ENCODE assay signal across 1 cellular context in genomic region chr18:49757513-49758262, GRCh38.
TF ChIP-seq lines count a peak whose summit lies in the region.

No MANE protein-coding gene starts in this region.

TF ChIP-seq in GM23338, 12 proteins besides CTCF, POLR2A, EP300 and RAD21 (continued from another document):
- TF ChIP-seq STAT1 (IDR thresholded peaks at IDR 0.05; ENCODE audit: unreplicated experiment) = no peak
- TF ChIP-seq REST (IDR thresholded peaks at IDR 0.05; ENCODE audit: unreplicated experiment) = no peak
- no peak for TF ChIP-seq ZNF331 (CRISPR knock-in tag; IDR thresholded peaks at IDR 0.05; ENCODE audit: low read depth)
